10 cellular contexts compared by ENCODE assay signal in genomic region chr7:22380333-22380732, GRCh38.
"Had no signal": no experiment of that assay in that cellular context is flagged by ENCODE, and none has a peak within 500 bp of the region (broad histone marks: within the 10 kb centered on the region; RNA-seq: fewer than 3 reads in every experiment).

No MANE protein-coding gene starts in this region.

- H3K4me3 Mint-ChIP-seq: H9, HFFc6 had no signal

- H3K9me3 Mint-ChIP-seq: H9, HFFc6, IgD-negative memory B cell had no signal

- H3K27ac ChIP-seq: HL-60, KMS-11 had no signal

- H3K27ac Mint-ChIP-seq: H9, HFFc6, IgD-negative memory B cell had no signal

- H3K9ac ChIP-seq: KMS-11 had no signal

- H3K4me2 ChIP-seq: KMS-11 had no signal

- ATAC-seq: HepG2 had no signal

- DNase-seq: GOT3, H9, HCEC 1CT, HFFc6, Kasumi-1, KBM-7 had no signal
